8 cellular contexts compared by ENCODE assay signal in the genomic region with DNA sequence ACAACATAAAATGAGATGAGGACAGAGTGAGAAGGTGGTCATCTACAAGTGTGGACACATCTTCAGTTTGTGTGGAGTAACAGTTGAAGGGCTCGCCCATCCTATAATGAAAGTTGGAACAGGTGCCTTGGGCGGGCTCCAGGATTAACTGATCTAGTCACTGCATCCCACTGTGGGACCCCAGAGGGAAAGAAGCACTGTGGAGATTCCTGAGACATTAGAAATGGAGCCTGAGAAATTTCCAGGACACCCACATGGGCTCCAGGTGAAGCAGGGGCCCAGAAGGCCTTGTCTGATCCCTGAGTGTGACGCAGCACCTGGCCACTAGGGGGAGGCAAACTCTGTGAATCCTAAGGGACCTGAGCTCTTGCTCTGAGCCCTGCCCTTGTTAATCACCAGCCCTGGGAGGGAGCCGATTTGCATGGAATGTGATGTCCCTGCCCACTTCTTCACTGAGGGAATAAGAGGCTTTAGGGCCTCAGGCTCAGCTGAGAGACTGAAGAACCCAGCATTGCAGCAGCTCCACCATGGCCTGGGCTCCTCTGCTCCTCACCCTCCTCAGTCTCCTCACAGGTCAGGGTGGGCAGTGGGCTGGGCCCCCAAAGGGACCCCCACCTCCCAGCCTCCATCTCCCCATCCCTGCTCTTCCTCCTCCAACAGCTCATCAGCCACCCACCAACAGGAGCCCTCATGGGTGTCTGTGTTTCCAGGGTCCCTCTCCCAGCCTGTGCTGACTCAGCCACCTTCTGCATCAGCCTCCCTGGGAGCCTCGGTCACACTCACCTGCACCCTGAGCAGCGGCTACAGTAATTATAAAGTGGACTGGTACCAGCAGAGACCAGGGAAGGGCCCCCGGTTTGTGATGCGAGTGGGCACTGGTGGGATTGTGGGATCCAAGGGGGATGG.
A peak's percentile ranks its signal among the peaks of the same experiment; 100 is the strongest.
DNase-seq lines count a peak whose midpoint lies in the region; ATAC-seq, FAIRE-seq and TF ChIP-seq lines count a peak whose summit lies in the region.

No MANE protein-coding gene starts in this region.

- POLR2A ChIA-PET in K562 (lab: Yijun Ruan, JAX): interaction anchor here (0.6 to 2.8 kb wide), 17 partner anchors 8 to 595 kb away, joined by 3 to 11 read pairs (median 4); no protein-coding TSS in a partner anchor

- in situ Hi-C loops in K562 (cut with MboI): loop anchor here (5.0 kb wide), 1 partner anchor 126 kb away; no protein-coding TSS in a partner anchor

- ATAC-seq in DND-41 (ENCODE audit: insufficient read depth, low read depth) (peak; percentile 68), K562 (peak; percentile 98), GM19452 (IDR thresholded peaks at IDR 0.05; ENCODE audit: unreplicated experiment) (no peak), HG03135 (IDR thresholded peaks at IDR 0.05; ENCODE audit: unreplicated experiment) (no peak)

- H3K4me3 Mint-ChIP-seq in T-helper 2 cell treated with Interferon-gamma antibody and Interleukin-4, amounts not matched to agents 5 μg/mL and 100 μg/mL, for 36 hours: no peak overlapping the region

- no peaks in the 10 kb centered on the region for H3K9me3 ChIP-seq in DND-41 (ENCODE audit: insufficient read depth, low read length, severe bottlenecking)
- H3K9me3 ChIP-seq in K562 (replicated peaks; ENCODE audit: control insufficient read depth, insufficient read depth, low read depth, low read length): no peaks in the 10 kb centered on the region

- DNase-seq in DND-41 (peak; percentile 65), M059J (ENCODE audit: low read depth) (peak; percentile 42), K562 (ENCODE audit: extremely low read depth in 1 of 4, low spot score in 3 of 4) (peak; percentile 95 to 99 (median 98)), kidney epithelial cell (ENCODE audit: low read depth) (peak; percentile 26)
- peak; percentile 37 for DNase-seq in T-helper 2 cell treated with Interferon-gamma antibody and Interleukin-4, amounts not matched to agents 5 μg/mL and 100 μg/mL, for 36 hours (ENCODE audit: low spot score)
- DNase-seq in stimulated activated CD8-positive, alpha-beta memory T cell treated with anti-CD3 and anti-CD28 coated beads, Interleukin-12 subunit alpha, Interleukin-12 subunit beta, amount 100 ng/mL, for 4 hours (ENCODE audit: low read depth): peak; percentile 31

- no peak for TF ChIP-seq EP300 in K562 (IDR thresholded peaks at IDR 0.05; ENCODE audit: low read length)

- peak; percentile 95 for TF ChIP-seq CTCF in DND-41 (IDR thresholded peaks at IDR 0.05; ENCODE audit: borderline replicate concordance, extremely low read depth, low read length, poor library complexity, severe bottlenecking)
- TF ChIP-seq CTCF in K562 (IDR thresholded peaks at IDR 0.05 in 2 of 3, conservative IDR thresholded peaks at IDR 0.05 in 1 of 3; ENCODE audit: insufficient read depth in 2 of 3, low read depth in 1 of 3, low read length in 3 of 3): peak in 2 of 3 experiments; percentile 99 to 100; a peak in 4 of 6 replicates
- peak; percentile 93 for TF ChIP-seq CTCF in kidney epithelial cell (IDR thresholded peaks at IDR 0.05; ENCODE audit: insufficient read depth, low read length, poor library complexity, severe bottlenecking)

- H3K4me3 ChIP-seq in DND-41 (ENCODE audit: low read depth in 1 of 2, low read length in 2 of 2) (no peak overlapping the region), K562 (no peak overlapping the region), kidney epithelial cell (ENCODE audit: low read depth, low read length) (no peak overlapping the region)

- H4K20me1 ChIP-seq in DND-41 (ENCODE audit: insufficient read depth, low read length): no peaks in the 10 kb centered on the region
- H4K20me1 ChIP-seq in K562 (replicated peaks; ENCODE audit: control insufficient read depth, insufficient read depth, low read length): peaks cover 28% of the 10 kb centered on the region

- no peak overlapping the region for H3K9ac ChIP-seq in DND-41 (ENCODE audit: low read depth, low read length)
- 0 out of 4 replicates have a peak overlapping the region, but pooled peaks of 1 of the 2 experiments have one; percentile 2 for H3K9ac ChIP-seq in K562 (ENCODE audit: insufficient read depth in 1 of 2, low read depth in 2 of 2, low read length in 2 of 2)

- no peak overlapping the region for H3K27ac ChIP-seq in DND-41 (ENCODE audit: low read length)
- H3K27ac ChIP-seq in K562 (ENCODE audit: extremely low read depth, low read depth, low read length): no peak overlapping the region

- 9% methylated on average over 8 of the region's 8 CpGs for WGBS in K562 (ENCODE audit: insufficient coverage, low coverage, missing lambda C conversion rate)

- H3K4me1 ChIP-seq in DND-41 (ENCODE audit: insufficient read depth, low read length): peaks cover 11% of the 10 kb centered on the region
- no peaks in the 10 kb centered on the region for H3K4me1 ChIP-seq in K562 (replicated peaks in 1 of 2; ENCODE audit: control insufficient read depth in 2 of 2, insufficient read depth in 2 of 2, low read length in 2 of 2)

- H3K27me3 ChIP-seq in DND-41 (ENCODE audit: insufficient read depth, low read length, poor library complexity) (no peaks in the 10 kb centered on the region), K562 (ENCODE audit: control insufficient read depth in 2 of 2, insufficient read depth in 2 of 2, low read length in 2 of 2) (peaks cover 12 to 33% of the 10 kb centered on the region in 2 experiments; a peak in 3 of 5 replicates), kidney epithelial cell (ENCODE audit: control insufficient read depth, insufficient read depth, low read length) (peaks cover 9% of the 10 kb centered on the region)

- no peaks in the 10 kb centered on the region for H3K36me3 Mint-ChIP-seq in T-helper 2 cell treated with Interferon-gamma antibody and Interleukin-4, amounts not matched to agents 5 μg/mL and 100 μg/mL, for 36 hours (ENCODE audit: low read depth)

- peak in 1 of 2 experiments; percentile 92; a peak in 2 of 4 replicates for TF ChIP-seq RAD21 in K562 (CRISPR knock-in tag; conservative IDR thresholded peaks at IDR 0.05 in 1 of 2, IDR thresholded peaks at IDR 0.05 in 1 of 2)

- BruUV-seq in K562 (replicated peaks; lab: Mats Ljungman, UMichigan): no TSS peak

- H3K27ac Mint-ChIP-seq in T-helper 2 cell treated with Interferon-gamma antibody and Interleukin-4, amounts not matched to agents 5 μg/mL and 100 μg/mL, for 36 hours: no peak overlapping the region

- no peaks in the 10 kb centered on the region for H3K9me3 Mint-ChIP-seq in T-helper 2 cell treated with Interferon-gamma antibody and Interleukin-4, amounts not matched to agents 5 μg/mL and 100 μg/mL, for 36 hours

- H3K9me1 ChIP-seq in K562 (ENCODE audit: control insufficient read depth, insufficient read depth, low read length): no peaks in the 10 kb centered on the region

- H3K36me3 ChIP-seq in DND-41 (ENCODE audit: insufficient read depth, low read length) (no peaks in the 10 kb centered on the region), K562 (ENCODE audit: control insufficient read depth, insufficient read depth, low read length) (no peaks in the 10 kb centered on the region), kidney epithelial cell (ENCODE audit: control insufficient read depth, insufficient read depth, low read length) (no peaks in the 10 kb centered on the region)

- CTCF ChIA-PET in K562 (lab: Yijun Ruan, JAX; ENCODE audit: low intra/inter-chr PET ratio): interaction anchor here (0.5 to 4.1 kb wide), 13 partner anchors 14 to 380 kb away, joined by 3 to 23 read pairs (median 3); no protein-coding TSS in a partner anchor

- no peaks in the 10 kb centered on the region for H3K4me1 Mint-ChIP-seq in T-helper 2 cell treated with Interferon-gamma antibody and Interleukin-4, amounts not matched to agents 5 μg/mL and 100 μg/mL, for 36 hours (ENCODE audit: low read depth)

- H3K27me3 Mint-ChIP-seq in T-helper 2 cell treated with Interferon-gamma antibody and Interleukin-4, amounts not matched to agents 5 μg/mL and 100 μg/mL, for 36 hours (ENCODE audit: low read depth): peaks cover 27% of the 10 kb centered on the region

- no peak overlapping the region for H2AFZ ChIP-seq in DND-41 (ENCODE audit: low read depth, low read length)
- H2AFZ ChIP-seq in K562 (ENCODE audit: low read depth, low read length): no peak overlapping the region

- H3K79me2 ChIP-seq in DND-41 (ENCODE audit: insufficient read depth, low read length) (no peaks in the 10 kb centered on the region), K562 (ENCODE audit: control insufficient read depth, insufficient read depth, low read length) (no peaks in the 10 kb centered on the region)

- intact Hi-C loops in K562 (cut with micrococcal nuclease): loop anchor here (5.0 kb wide), 2 partner anchors 136 to 281 kb away; no protein-coding TSS in a partner anchor

- TF ChIP-seq POLR2A in K562 (conservative IDR thresholded peaks at IDR 0.05): no peak

- no peak overlapping the region for H3K4me2 ChIP-seq in DND-41 (ENCODE audit: insufficient read depth, low read length)
- no peak overlapping the region for H3K4me2 ChIP-seq in K562 (ENCODE audit: insufficient read depth, low read length)

- FAIRE-seq in K562 (lab: Jason Lieb, UNC): peak; percentile 92

TF ChIP-seq in K562, 482 proteins besides CTCF, POLR2A, EP300 and RAD21 (continues in another document):
- TF ChIP-seq RNF2 (IDR thresholded peaks at IDR 0.05) (no peak), TARDBP (IDR thresholded peaks at IDR 0.05) (peak; percentile 86; the same call in 1 of the 2 replicates), MECOM (CRISPR knock-in tag; IDR thresholded peaks at IDR 0.05) (no peak), ZNF134 (CRISPR knock-in tag; conservative IDR thresholded peaks at IDR 0.05) (peak; percentile 47; the same call in 1 of the 2 replicates), TRIM25 (IDR thresholded peaks at IDR 0.05; ENCODE audit: borderline replicate concordance) (no peak), ATF7 (IDR thresholded peaks at IDR 0.05) (peak; percentile 63), NBN (IDR thresholded peaks at IDR 0.05; ENCODE audit: low read depth) (no peak), DLX4 (CRISPR knock-in tag; IDR thresholded peaks at IDR 0.05) (no peak)

Comparison
In these comparisons a context has a peak if more than half of its experiments do, and no peak if none do; other contexts are left out.
1. ATAC-seq: peak in DND-41 (single experiment) and K562 (single experiment); none in GM19452 (single experiment) and HG03135 (single experiment).
2. DNase-seq: peak in every context shown above with its lines; median percentile 98 in K562; 65 in DND-41; 42 in M059J; 37 in T-helper 2 cell treated with Interferon-gamma antibody and Interleukin-4, amounts not matched to agents 5 μg/mL and 100 μg/mL, for 36 hours; 31 in stimulated activated CD8-positive, alpha-beta memory T cell treated with anti-CD3 and anti-CD28 coated beads, Interleukin-12 subunit alpha, Interleukin-12 subunit beta, amount 100 ng/mL, for 4 hours; 26 in kidney epithelial cell.
3. Peak in every context shown above with its lines, with median percentiles within 50 percentile points of each other: CTCF ChIP-seq.